In genomic region chr3:24640330-24640877, GRCh38 we compare ENCODE assay signal across 8 cellular contexts.
DNase-seq lines count a peak whose midpoint lies in the region; ATAC-seq, FAIRE-seq and TF ChIP-seq lines count a peak whose summit lies in the region.

No MANE protein-coding gene starts in this region.

- H3K4me1 Mint-ChIP-seq in type B pancreatic cell (ENCODE audit: unreplicated experiment) = peaks cover 7% of the 10 kb centered on the region

- H3K4me1 ChIP-seq in heart left ventricle (peaks cover 0 to 8% (median 0%) of the 10 kb centered on the region in 12 donors), right cardiac atrium (ENCODE audit: control insufficient read depth, insufficient read depth, low read length) (peaks cover 2% of the 10 kb centered on the region)

- intact Hi-C loops in heart left ventricle (cut with DNase I) = no loop called here
- intact Hi-C loops in cardiac septum (cut with DNase I) = loop anchor here (10.0 kb wide), 1 partner anchor 376 kb away; no protein-coding TSS in a partner anchor
- intact Hi-C loops in right cardiac atrium (cut with DNase I) = no loop called here

- no peak for TF ChIP-seq POLR2A in heart left ventricle (IDR thresholded peaks at IDR 0.05)

- WGBS in heart left ventricle, 4 donors = 45 to 56% (median 48%) methylated on average over 3 of the region's 3 CpGs
- 50% methylated on average over 3 of the region's 3 CpGs for WGBS in right cardiac atrium

- no peaks in the 10 kb centered on the region for H3K36me3 ChIP-seq in heart left ventricle

- H3K4me3 ChIP-seq in heart left ventricle (no peak overlapping the region), right cardiac atrium (ENCODE audit: low read length) (no peak overlapping the region)

- H3K9me3 ChIP-seq in heart left ventricle = peaks cover 0 to 9% (median 0%) of the 10 kb centered on the region in 12 donors
- H3K9me3 ChIP-seq in right cardiac atrium (ENCODE audit: control insufficient read depth, low read length) = no peaks in the 10 kb centered on the region

- H3K27ac Mint-ChIP-seq in type B pancreatic cell = no peak overlapping the region

- peaks cover 2% of the 10 kb centered on the region for H3K27me3 Mint-ChIP-seq in type B pancreatic cell

- no peaks in the 10 kb centered on the region for H3K9me3 Mint-ChIP-seq in type B pancreatic cell

- peak in 3 of 4 donors; percentile 49 to 64 (median 60) for ATAC-seq in heart left ventricle
- peak; percentile 94 for ATAC-seq in SK-N-SH treated with all-trans-retinoic acid at 6 μM for 48 hours
- ATAC-seq in right cardiac atrium = peak; percentile 71 to 79
- ATAC-seq in GM18873 (IDR thresholded peaks at IDR 0.05; ENCODE audit: low FRiP score, unreplicated experiment) = no peak

- H3K27ac ChIP-seq in heart left ventricle = no peak overlapping the region
- H3K27ac ChIP-seq in right cardiac atrium (ENCODE audit: low read length) = no peak overlapping the region

- FAIRE-seq in GM19239 (lab: Jason Lieb, UNC) = no peak

- H3K4me3 Mint-ChIP-seq in type B pancreatic cell = no peak overlapping the region

- TF ChIP-seq CTCF in heart left ventricle (IDR thresholded peaks at IDR 0.05) (peak in 11 of 12 donors; percentile 9 to 63 (median 46)), type B pancreatic cell (conservative IDR thresholded peaks at IDR 0.05) (peak; percentile 67)

- H3K36me3 Mint-ChIP-seq in type B pancreatic cell = no peaks in the 10 kb centered on the region

- H3K27me3 ChIP-seq in heart left ventricle (no peaks in the 10 kb centered on the region), right cardiac atrium (ENCODE audit: control insufficient read depth, insufficient read depth) (no peaks in the 10 kb centered on the region)

- DNase-seq in heart left ventricle = no peak
- DNase-seq in cardiac septum (ENCODE audit: low spot score) = no peak
- DNase-seq in right cardiac atrium = no peak
- DNase-seq in type B pancreatic cell (ENCODE audit: extremely low spot score, unreplicated experiment) = no peak
- DNase-seq in hepatic stellate cell (ENCODE audit: low spot score) = no peak
- DNase-seq in GM19239 (ENCODE audit: insufficient read length, low spot score) = no peak

TF ChIP-seq in SK-N-SH treated with all-trans-retinoic acid at 6 μM for 48 hours, 23 proteins besides CTCF, POLR2A, EP300 and RAD21:
- no peak for TF ChIP-seq ZNF8 (CRISPR knock-in tag; IDR thresholded peaks at IDR 0.05)
- TF ChIP-seq ZNF565 (CRISPR knock-in tag; conservative IDR thresholded peaks at IDR 0.05; ENCODE audit: low read depth) = no peak
- TF ChIP-seq BACH2 (CRISPR knock-in tag; IDR thresholded peaks at IDR 0.05; ENCODE audit: borderline replicate concordance) = no peak
- no peak for TF ChIP-seq SNAI2 (CRISPR knock-in tag; IDR thresholded peaks at IDR 0.05)
- TF ChIP-seq, protein P1, sequence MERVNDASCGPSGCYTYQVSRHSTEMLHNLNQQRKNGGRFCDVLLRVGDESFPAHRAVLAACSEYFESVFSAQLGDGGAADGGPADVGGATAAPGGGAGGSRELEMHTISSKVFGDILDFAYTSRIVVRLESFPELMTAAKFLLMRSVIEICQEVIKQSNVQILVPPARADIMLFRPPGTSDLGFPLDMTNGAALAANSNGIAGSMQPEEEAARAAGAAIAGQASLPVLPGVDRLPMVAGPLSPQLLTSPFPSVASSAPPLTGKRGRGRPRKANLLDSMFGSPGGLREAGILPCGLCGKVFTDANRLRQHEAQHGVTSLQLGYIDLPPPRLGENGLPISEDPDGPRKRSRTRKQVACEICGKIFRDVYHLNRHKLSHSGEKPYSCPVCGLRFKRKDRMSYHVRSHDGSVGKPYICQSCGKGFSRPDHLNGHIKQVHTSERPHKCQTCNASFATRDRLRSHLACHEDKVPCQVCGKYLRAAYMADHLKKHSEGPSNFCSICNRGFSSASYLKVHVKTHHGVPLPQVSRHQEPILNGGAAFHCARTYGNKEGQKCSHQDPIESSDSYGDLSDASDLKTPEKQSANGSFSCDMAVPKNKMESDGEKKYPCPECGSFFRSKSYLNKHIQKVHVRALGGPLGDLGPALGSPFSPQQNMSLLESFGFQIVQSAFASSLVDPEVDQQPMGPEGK (CRISPR knock-in tag; IDR thresholded peaks at IDR 0.05; ENCODE audit: borderline replicate concordance) = no peak
- TF ChIP-seq, protein P2, sequence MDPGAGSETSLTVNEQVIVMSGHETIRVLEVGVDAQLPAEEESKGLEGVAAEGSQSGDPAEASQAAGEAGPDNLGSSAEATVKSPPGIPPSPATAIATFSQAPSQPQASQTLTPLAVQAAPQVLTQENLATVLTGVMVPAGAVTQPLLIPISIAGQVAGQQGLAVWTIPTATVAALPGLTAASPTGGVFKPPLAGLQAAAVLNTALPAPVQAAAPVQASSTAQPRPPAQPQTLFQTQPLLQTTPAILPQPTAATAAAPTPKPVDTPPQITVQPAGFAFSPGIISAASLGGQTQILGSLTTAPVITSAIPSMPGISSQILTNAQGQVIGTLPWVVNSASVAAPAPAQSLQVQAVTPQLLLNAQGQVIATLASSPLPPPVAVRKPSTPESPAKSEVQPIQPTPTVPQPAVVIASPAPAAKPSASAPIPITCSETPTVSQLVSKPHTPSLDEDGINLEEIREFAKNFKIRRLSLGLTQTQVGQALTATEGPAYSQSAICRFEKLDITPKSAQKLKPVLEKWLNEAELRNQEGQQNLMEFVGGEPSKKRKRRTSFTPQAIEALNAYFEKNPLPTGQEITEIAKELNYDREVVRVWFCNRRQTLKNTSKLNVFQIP (CRISPR knock-in tag; IDR thresholded peaks at IDR 0.05; ENCODE audit: borderline replicate concordance, low read depth) = no peak
- no peak for TF ChIP-seq CSRNP3 (CRISPR knock-in tag; IDR thresholded peaks at IDR 0.05)
- no peak for TF ChIP-seq TSHZ2 (CRISPR knock-in tag; IDR thresholded peaks at IDR 0.05)
- TF ChIP-seq TOX (CRISPR knock-in tag; IDR thresholded peaks at IDR 0.05; ENCODE audit: borderline replicate concordance) = no peak
- no peak for TF ChIP-seq ARNTL (CRISPR knock-in tag; IDR thresholded peaks at IDR 0.05; ENCODE audit: borderline replicate concordance, low read depth)
- no peak for TF ChIP-seq RARB (CRISPR knock-in tag; IDR thresholded peaks at IDR 0.05)
- TF ChIP-seq GLIS3 (CRISPR knock-in tag; IDR thresholded peaks at IDR 0.05) = no peak
- no peak for TF ChIP-seq ZNF70 (CRISPR knock-in tag; IDR thresholded peaks at IDR 0.05)
- TF ChIP-seq ZC3H10 (CRISPR knock-in tag; IDR thresholded peaks at IDR 0.05) = no peak
- no peak for TF ChIP-seq PPARA (CRISPR knock-in tag; IDR thresholded peaks at IDR 0.05; ENCODE audit: borderline replicate concordance)
- no peak for TF ChIP-seq CREB5 (CRISPR knock-in tag; IDR thresholded peaks at IDR 0.05; ENCODE audit: low read depth)
